Comparison of ENCODE assay signal across 15 cellular contexts in the genomic region with DNA sequence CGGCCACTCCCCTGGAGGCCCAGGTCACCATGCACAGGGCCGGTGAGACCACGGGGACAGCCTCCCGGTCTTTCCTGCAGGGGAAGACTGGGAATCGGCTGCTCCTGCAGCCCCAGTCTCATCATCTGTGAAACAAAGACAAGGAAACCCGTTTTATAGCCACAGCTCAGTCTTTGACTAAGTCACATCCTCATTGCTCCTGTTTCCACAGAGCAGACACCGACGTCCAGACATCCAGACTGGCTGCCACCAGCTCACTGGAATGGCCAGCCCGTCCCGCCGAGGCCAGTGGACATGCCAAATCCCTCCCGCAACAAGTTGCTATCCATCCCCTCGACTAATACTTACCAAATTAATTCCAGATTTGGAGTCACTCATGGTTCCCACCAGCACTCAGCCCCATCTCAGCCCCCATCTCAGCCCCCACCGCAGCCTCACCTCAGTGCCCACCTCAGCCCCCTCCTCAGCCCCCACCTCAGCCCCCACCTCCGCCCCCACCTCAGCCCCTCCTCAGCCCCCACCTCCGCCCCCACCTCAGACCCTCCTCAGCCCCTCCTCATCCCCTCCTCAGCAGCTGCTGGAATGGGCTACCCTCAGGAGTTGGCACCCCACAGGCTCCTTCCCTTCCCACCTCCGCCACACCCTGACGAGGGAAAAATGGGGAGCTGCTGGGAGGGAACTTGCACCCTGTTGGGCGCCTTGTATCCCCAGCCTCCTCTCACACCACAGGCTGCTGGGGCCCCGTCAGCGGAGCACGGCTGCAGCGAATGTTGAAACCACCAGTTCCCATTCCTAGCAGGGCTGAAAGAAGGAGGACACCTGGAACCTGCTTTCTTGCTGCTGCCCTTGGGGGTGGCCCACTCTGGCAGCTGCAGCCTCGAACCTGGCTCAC. TPM values are rescaled to one million over a fixed set of nuclear protein-coding genes. Genes with fewer than 3 reads are reported as not detected.
DNase-seq lines count a peak whose midpoint lies in the region.
"Had no signal": no experiment of that assay in that cellular context is flagged by ENCODE, and none has a peak within 500 bp of the region (broad histone marks: within the 10 kb centered on the region; RNA-seq: fewer than 3 reads in every experiment).

No MANE protein-coding gene starts in this region.

- peak; percentile 20 for DNase-seq in COLO668 (lab: John Stamatoyannopoulos, UW; ENCODE audit: unreplicated experiment)
- DNase-seq in GM19238 (ENCODE audit: insufficient read length, low spot score): peak; percentile 70
- peak; percentile 54 for DNase-seq in RPMI7951 (ENCODE audit: low read depth)
- peak; percentile 49 for DNase-seq in iPS-NIHi7 (ENCODE audit: extremely low spot score)
- DNase-seq in SHP77 treated with DMSO at 0.1 percent for 48 hours (lab: John Stamatoyannopoulos, UW): no peak
- DNase-seq in activated CD4-positive, alpha-beta T cell treated with anti-CD3 and anti-CD28 coated beads, Interleukin-2, amount 50 U/mL, for 1 hour: no peak
- DNase-seq in posterior vena cava (ENCODE audit: low spot score): no peak
- DNase-seq: activated CD4-positive, alpha-beta T cell treated with anti-CD3 and anti-CD28 coated beads, Interleukin-2, amount 50 U/mL, for 48 hours; activated naive CD4-positive, alpha-beta T cell treated with anti-CD3 and anti-CD28 coated beads, Interleukin-2, amount 10 ng/mL, durations not matched to agents 7 days and 5 days; activated T-cell treated with anti-CD3 and anti-CD28 coated beads, Interleukin-2, amount 50 U/mL, for 1 hour; immature natural killer cell; MV-4-11; naive thymus-derived CD8-positive, alpha-beta T cell; NCI-H526 treated with DMSO at 0.1 percent for 48 hours; tibial artery had no signal

- intact Hi-C loops in posterior vena cava (cut with DNase I): no loop called here

RNA-seq across cellular contexts. Expression of a gene that starts 48.7 kb away (rescaled TPM):
- 21.2 and 22.1 TPM in 2 replicates for total RNA-seq in RPMI7951 (2014; rRNA removed; shearing (Covaris generic))
- 10 to 100 TPM; 25.2 to 25.7 TPM for total RNA-seq in posterior vena cava

Comparison
In these comparisons a context has a peak if more than half of its experiments do, and no peak if none do; other contexts are left out.
1. DNase-seq: peak in COLO668 (single experiment), GM19238 (single experiment), RPMI7951 (single experiment) and iPS-NIHi7 (single experiment); none in SHP77 treated with DMSO at 0.1 percent for 48 hours (single experiment), activated CD4-positive, alpha-beta T cell treated with anti-CD3 and anti-CD28 coated beads, Interleukin-2, amount 50 U/mL, for 1 hour (single experiment) and posterior vena cava (single experiment).